10 cellular contexts compared by ENCODE assay signal in genomic region chr22:24506802-24507438, GRCh38. TPM values are rescaled to one million over a fixed set of nuclear protein-coding genes. Genes with fewer than 3 reads are reported as not detected.
DNase-seq lines count a peak whose midpoint lies in the region; ATAC-seq and TF ChIP-seq lines count a peak whose summit lies in the region.
"Had no signal": no experiment of that assay in that cellular context is flagged by ENCODE, and none has a peak within 500 bp of the region (broad histone marks: within the 10 kb centered on the region; RNA-seq: fewer than 3 reads in every experiment).

No MANE protein-coding gene starts in this region.

- peak overlapping the region; percentile 46 for H3K4me2 ChIP-seq in OCI-LY1 (ENCODE audit: low read length)

- H3K36me3 ChIP-seq in OCI-LY1 (ENCODE audit: insufficient read depth, low read length): no peaks in the 10 kb centered on the region

- H3K4me3 Mint-ChIP-seq in IgD-negative memory B cell: peak overlapping the region; percentile 2 to 91 (median 58)
- H3K4me3 Mint-ChIP-seq in activated naive CD4-positive, alpha-beta T cell treated with anti-CD3 and anti-CD28 coated beads, Interleukin-2, amount 10 ng/mL, durations not matched to agents 7 days and 5 days: no peak overlapping the region

- H3K27me3 ChIP-seq in OCI-LY1 (ENCODE audit: insufficient read depth, low read length): no peaks in the 10 kb centered on the region

- no peaks in the 10 kb centered on the region for H3K9me3 Mint-ChIP-seq in IgD-negative memory B cell
- H3K9me3 Mint-ChIP-seq in activated naive CD4-positive, alpha-beta T cell treated with anti-CD3 and anti-CD28 coated beads, Interleukin-2, amount 10 ng/mL, durations not matched to agents 7 days and 5 days: no peaks in the 10 kb centered on the region

- peaks cover 53% of the 10 kb centered on the region for H3K4me1 ChIP-seq in OCI-LY1 (ENCODE audit: insufficient read depth, low read length, severe bottlenecking)

- H3K27ac Mint-ChIP-seq in IgD-negative memory B cell: peak overlapping the region; percentile 80 to 93 (median 92)
- no peak overlapping the region for H3K27ac Mint-ChIP-seq in activated naive CD4-positive, alpha-beta T cell treated with anti-CD3 and anti-CD28 coated beads, Interleukin-2, amount 10 ng/mL, durations not matched to agents 7 days and 5 days

- TF ChIP-seq CTCF in OCI-LY1 (IDR thresholded peaks at IDR 0.05; ENCODE audit: low read length): no peak

- no peaks in the 10 kb centered on the region for H3K27me3 Mint-ChIP-seq in IgD-negative memory B cell
- peaks cover 21% of the 10 kb centered on the region for H3K27me3 Mint-ChIP-seq in activated naive CD4-positive, alpha-beta T cell treated with anti-CD3 and anti-CD28 coated beads, Interleukin-2, amount 10 ng/mL, durations not matched to agents 7 days and 5 days

- H3K4me3 ChIP-seq in OCI-LY1 (ENCODE audit: low read depth, low read length, poor library complexity, severe bottlenecking): peak overlapping the region; percentile 13

- no peaks in the 10 kb centered on the region for H3K9me3 ChIP-seq in OCI-LY1 (ENCODE audit: low read length)

- no peaks in the 10 kb centered on the region for H3K36me3 Mint-ChIP-seq in IgD-negative memory B cell
- no peaks in the 10 kb centered on the region for H3K36me3 Mint-ChIP-seq in activated naive CD4-positive, alpha-beta T cell treated with anti-CD3 and anti-CD28 coated beads, Interleukin-2, amount 10 ng/mL, durations not matched to agents 7 days and 5 days

- H2AFZ ChIP-seq in OCI-LY1 (ENCODE audit: low read length): no peak overlapping the region

- peak overlapping the region; percentile 85 for H3K27ac ChIP-seq in OCI-LY1 (ENCODE audit: low read depth, low read length, poor library complexity, severe bottlenecking)

- H3K9me2 ChIP-seq in OCI-LY1 (ENCODE audit: low read depth, low read length): no peaks in the 10 kb centered on the region

- H4K20me1 ChIP-seq in OCI-LY1 (ENCODE audit: insufficient read depth, low read length): no peaks in the 10 kb centered on the region

- H3K79me2 ChIP-seq in OCI-LY1 (ENCODE audit: insufficient read depth, low read length): no peaks in the 10 kb centered on the region

- CTCF ChIA-PET in activated naive CD4-positive, alpha-beta T cell treated with anti-CD3 and anti-CD28 coated beads, Interleukin-2, amount 10 ng/mL, durations not matched to agents 7 days and 5 days (lab: Charles Lee): interaction anchor here (0.8 to 1.4 kb wide), 3 partner anchors 15 to 84 kb away, joined by 3 to 5 read pairs (median 3); no protein-coding TSS in a partner anchor

- H3K4me1 Mint-ChIP-seq in IgD-negative memory B cell: peaks cover 52 to 62% (median 55%) of the 10 kb centered on the region in 3 donors
- H3K4me1 Mint-ChIP-seq in activated naive CD4-positive, alpha-beta T cell treated with anti-CD3 and anti-CD28 coated beads, Interleukin-2, amount 10 ng/mL, durations not matched to agents 7 days and 5 days: peaks cover 28% of the 10 kb centered on the region

- peaks cover 4% of the 10 kb centered on the region for H3F3A ChIP-seq in OCI-LY1 (ENCODE audit: insufficient read depth, low read length)

- intact Hi-C loops in left colon (cut with DNase I, micrococcal nuclease): no loop called here

- peak overlapping the region; percentile 30; the same call in 1 of the 2 replicates for H3K9ac ChIP-seq in OCI-LY1 (ENCODE audit: low read length)

- peak; percentile 80 for ATAC-seq in left colon
- ATAC-seq: HCT116 had no signal

- peak; percentile 35 for DNase-seq in COR-L47 (lab: John Stamatoyannopoulos, UW)
- no peak for DNase-seq in left colon
- no peak for DNase-seq in activated CD4-positive, CD25-positive, alpha-beta regulatory T cell (lab: John Stamatoyannopoulos, UW)
- DNase-seq in effector CD4-positive, alpha-beta T cell: no peak
- no peak for DNase-seq in activated naive CD4-positive, alpha-beta T cell treated with Interleukin-2 at 50 U/mL for 16 hours
- DNase-seq in activated naive CD4-positive, alpha-beta T cell treated with anti-CD3 and anti-CD28 coated beads, Interleukin-2, amount 10 ng/mL, durations not matched to agents 7 days and 5 days: no peak
- DNase-seq: NCI-H446 treated with DMSO at 0.1 percent for 48 hours had no signal

RNA-seq across cellular contexts. Expression of gene UPB1, which starts 11.8 kb away (rescaled TPM):
- polyA plus RNA-seq in IgD-negative memory B cell: not detected
- under 1 TPM in 1 of 2 donors, not detected in 1; 0.08 TPM for total RNA-seq in left colon

RNA-seq across cellular contexts. Expression of gene GUCD1, which starts 48.0 kb away (rescaled TPM):
- polyA plus RNA-seq in IgD-negative memory B cell: 323 TPM
- 100 to 1,000 TPM; 219 to 241 TPM for total RNA-seq in left colon

RNA-seq across cellular contexts. Expression of gene SNRPD3, which starts 48.9 kb away (rescaled TPM):
- polyA plus RNA-seq in IgD-negative memory B cell: 141 TPM
- 10 to 100 TPM; 60.3 to 70.8 TPM for total RNA-seq in left colon
